In the genomic region with DNA sequence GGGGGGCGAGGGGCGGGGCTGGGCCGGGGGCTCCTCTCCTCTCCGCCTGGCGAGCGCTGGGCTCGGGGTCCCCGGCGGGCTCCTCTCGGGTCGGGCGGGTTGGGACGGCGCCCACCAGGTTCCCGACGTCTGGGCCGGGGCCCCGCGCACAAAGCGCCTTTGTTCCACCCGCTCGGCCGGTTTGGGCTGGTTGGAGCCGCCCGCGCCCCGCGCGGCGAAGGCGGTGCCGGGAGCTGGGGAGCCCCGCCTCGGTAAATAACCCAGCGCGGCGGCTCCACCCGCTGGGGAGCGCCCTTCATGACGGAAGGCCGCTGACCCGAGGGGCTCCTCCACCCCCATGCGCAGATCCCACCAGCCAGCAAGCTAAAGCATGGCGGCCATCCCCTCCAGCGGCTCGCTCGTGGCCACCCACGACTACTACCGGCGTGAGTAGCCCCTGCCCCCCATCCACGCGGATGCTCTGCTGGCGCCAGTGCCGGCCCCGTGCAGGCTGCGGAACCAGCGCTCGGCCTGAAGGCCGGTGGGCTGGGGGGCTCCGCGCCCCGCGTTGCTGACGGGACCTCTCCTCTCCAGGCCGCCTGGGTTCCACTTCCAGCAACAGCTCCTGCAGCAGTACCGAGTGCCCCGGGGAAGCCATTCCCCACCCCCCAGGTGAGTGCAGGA, we compare ENCODE assay signal across 8 cellular contexts.
DNase-seq lines count a peak whose midpoint lies in the region; ATAC-seq and TF ChIP-seq lines count a peak whose summit lies in the region.

No MANE protein-coding gene starts in this region.

- DNase-seq in NCI-H2227 (lab: John Stamatoyannopoulos, UW; ENCODE audit: unreplicated experiment) (peak; percentile 85), NCI-H2227 treated with DMSO at 0.1 percent for 48 hours (lab: John Stamatoyannopoulos, UW) (no peak), NCI-H345 (lab: John Stamatoyannopoulos, UW) (peak; percentile 79), epithelial cell of esophagus (ENCODE audit: low read depth) (peak; percentile 81), middle frontal gyrus (ENCODE audit: extremely low spot score, low spot score) (peak; percentile 49)
- DNase-seq in activated CD8-positive, alpha-beta memory T cell treated with anti-CD3 and anti-CD28 coated beads, Interleukin-2, amount 50 U/mL, for 48 hours = peak; percentile 85
- peak; percentile 50 to 59 for DNase-seq in stimulated activated CD8-positive, alpha-beta memory T cell treated with anti-CD3 and anti-CD28 coated beads, Interleukin-2, amount 100 ng/mL, for 48 hours (ENCODE audit: low read depth in 2 of 2)

- H3K4me3 ChIP-seq in epithelial cell of esophagus (ENCODE audit: low read length) = peak overlapping the region; percentile 83

- ATAC-seq in HG02885 (IDR thresholded peaks at IDR 0.05; ENCODE audit: poor library complexity, unreplicated experiment) = peak; percentile 37

- no peak for TF ChIP-seq CTCF in epithelial cell of esophagus (IDR thresholded peaks at IDR 0.05; ENCODE audit: insufficient read depth, low read depth, low read length, missing control alignments)
